ENCODE assay signal across 19 cellular contexts in the genomic region with DNA sequence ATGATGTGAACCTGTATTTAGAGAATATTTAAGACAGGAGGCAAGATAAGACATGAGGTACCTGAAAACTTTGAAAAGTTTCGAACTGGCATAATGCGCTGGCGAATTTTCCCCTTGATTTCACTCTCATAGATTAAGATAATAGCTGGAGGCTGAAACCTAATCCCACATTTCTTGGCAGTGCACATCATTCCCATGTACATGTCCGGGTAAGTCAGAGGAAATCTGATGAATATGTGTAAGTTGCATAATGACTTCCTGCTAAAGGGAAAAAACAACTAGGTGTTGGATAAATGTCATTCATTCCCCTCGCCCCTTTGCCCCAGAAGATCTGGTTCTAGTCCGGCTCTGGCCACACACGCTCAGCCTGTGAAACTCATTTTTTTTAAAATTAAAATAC. TPM values are rescaled to one million over a fixed set of nuclear protein-coding genes. Genes with fewer than 3 reads are reported as not detected.
DNase-seq lines count a peak whose midpoint lies in the region; ATAC-seq, FAIRE-seq and TF ChIP-seq lines count a peak whose summit lies in the region.
"Had no signal": no experiment of that assay in that cellular context is flagged by ENCODE, and none has a peak within 500 bp of the region (broad histone marks: within the 10 kb centered on the region; RNA-seq: fewer than 3 reads in every experiment).

No MANE protein-coding gene starts in this region.

- ATAC-seq in RWPE2 (ENCODE audit: low read depth) (peak; percentile 24; the same call in 2 of the 3 replicates), T-helper 17 cell (no peak)

- POLR2A ChIA-PET in endothelial cell of umbilical vein (lab: Charles Lee), result interaction anchor here (1.0 kb wide), 1 partner anchor 31 kb away, joined by 5 read pairs; a partner anchor contains a TSS

- H3K27ac ChIP-seq in RWPE2 (ENCODE audit: poor library complexity, severe bottlenecking) (peak overlapping the region; percentile 16), endothelial cell of umbilical vein (ENCODE audit: insufficient read depth, low read depth, low read length) (no peak overlapping the region), keratinocyte (ENCODE audit: control insufficient read depth, insufficient read depth, low read length) (no peak overlapping the region)
- H3K27ac ChIP-seq: PC-9, SJSA1 had no signal

- H3K4me1 ChIP-seq in RWPE2 (ENCODE audit: insufficient read depth, poor library complexity, severe bottlenecking) (peaks cover 20% of the 10 kb centered on the region), endothelial cell of umbilical vein (ENCODE audit: control insufficient read depth, extremely low read depth, insufficient read depth, low read length) (peaks cover 7% of the 10 kb centered on the region), keratinocyte (ENCODE audit: control insufficient read depth, extremely low read depth, insufficient read depth, low read length) (peaks cover 27% of the 10 kb centered on the region)

- H3K79me2 ChIP-seq in endothelial cell of umbilical vein (ENCODE audit: control insufficient read depth, insufficient read depth, low read length) (no peaks in the 10 kb centered on the region), keratinocyte (ENCODE audit: control insufficient read depth, insufficient read depth, low read length) (peaks cover 6% of the 10 kb centered on the region)

- DNase-seq in ELR (ENCODE audit: low read depth), result peak; percentile 27
- DNase-seq in RWPE2 (ENCODE audit: low spot score), result no peak
- DNase-seq in endothelial cell of umbilical vein (ENCODE audit: low read depth, low spot score), result peak; percentile 44
- no peak for DNase-seq in keratinocyte (ENCODE audit: low read depth, low spot score)
- no peak for DNase-seq in HuH-7 (ENCODE audit: low spot score)
- no peak for DNase-seq in mesothelial cell of epicardium (ENCODE audit: low spot score in 2 of 2, unreplicated experiment in 2 of 2)
- DNase-seq in T-helper 17 cell, result no peak
- no peak for DNase-seq in SIG-M5 (lab: John Stamatoyannopoulos, UW)
- DNase-seq: C1 segment of cervical spinal cord, DMS 273 treated with DMSO at 0.1 percent for 48 hours, GF-D8, H7, NCI-H1092 treated with DMSO at 0.1 percent for 48 hours, NCI-H146, NCI-H2081 treated with DMSO at 0.1 percent for 48 hours, NCI-H510A treated with DMSO at 0.1 percent for 48 hours, NCI-H82 had no signal

- H3K27me3 ChIP-seq in RWPE2 (ENCODE audit: insufficient read depth, poor library complexity, severe bottlenecking) (no peaks in the 10 kb centered on the region), endothelial cell of umbilical vein (ENCODE audit: control insufficient read depth in 2 of 2, insufficient read depth in 2 of 2, low read length in 2 of 2) (no peaks in the 10 kb centered on the region), keratinocyte (ENCODE audit: control insufficient read depth, extremely low read depth, insufficient read depth, low read length) (no peaks in the 10 kb centered on the region)
- H3K27me3 ChIP-seq: SJSA1 had no signal

- H3K9ac ChIP-seq in endothelial cell of umbilical vein (replicated peaks; ENCODE audit: extremely low read depth, insufficient read depth, low read length) (no peak overlapping the region), keratinocyte (ENCODE audit: control insufficient read depth, extremely low read depth, insufficient read depth, low read length) (no peak overlapping the region)

- H2AFZ ChIP-seq in endothelial cell of umbilical vein (ENCODE audit: low read depth, low read length) (no peak overlapping the region), keratinocyte (ENCODE audit: control insufficient read depth, low read length) (no peak overlapping the region)
- H2AFZ ChIP-seq: PC-9 had no signal

- no peak overlapping the region for H3K4me3 ChIP-seq in RWPE2 (ENCODE audit: severe bottlenecking)
- H3K4me3 ChIP-seq in endothelial cell of umbilical vein (replicated peaks in 1 of 3; ENCODE audit: insufficient read depth in 1 of 3, low read depth in 1 of 3, low read length in 3 of 3), result no peak overlapping the region
- peak overlapping the region in 2 of 3 experiments; percentile 3 to 9 for H3K4me3 ChIP-seq in keratinocyte (ENCODE audit: control insufficient read depth in 2 of 3, extremely low read depth in 1 of 3, insufficient read depth in 2 of 3, low read depth in 1 of 3, low read length in 3 of 3)
- H3K4me3 ChIP-seq: PC-9, SJSA1 had no signal

- no peaks in the 10 kb centered on the region for H3K9me3 Mint-ChIP-seq in mesothelial cell of epicardium

- intact Hi-C loops in endothelial cell of umbilical vein (cut with micrococcal nuclease), result no loop called here

- BruUV-seq in endothelial cell of umbilical vein (replicated peaks; lab: Mats Ljungman, UMichigan), result no TSS peak

- dilution Hi-C loops in endothelial cell of umbilical vein (cut with MboI; ENCODE audit: extremely low pct_ligation_motif_present, low sequenced_read_pairs) (no loop called here), keratinocyte (cut with MboI; ENCODE audit: extremely low pct_ligation_motif_present, low sequenced_read_pairs) (no loop called here)

- CTCF ChIA-PET in endothelial cell of umbilical vein (lab: Charles Lee), result interaction anchor here (1.0 to 3.1 kb wide), 5 partner anchors 9 to 135 kb away, joined by 3 to 11 read pairs (median 4); no protein-coding TSS in a partner anchor

- no peak for TF ChIP-seq CTCF in RWPE2 (IDR thresholded peaks at IDR 0.05; ENCODE audit: poor library complexity, severe bottlenecking)
- no peak for TF ChIP-seq CTCF in endothelial cell of umbilical vein (IDR thresholded peaks at IDR 0.05; ENCODE audit: extremely low read depth in 1 of 2, insufficient read depth in 1 of 2, low read depth in 1 of 2, low read length in 2 of 2)
- no peak for TF ChIP-seq CTCF in keratinocyte (optimal IDR thresholded peaks at IDR 0.05 in 1 of 3, IDR thresholded peaks at IDR 0.05 in 1 of 3, conservative IDR thresholded peaks at IDR 0.05 in 1 of 3; ENCODE audit: extremely low read depth in 1 of 3, insufficient read depth in 2 of 3, low read length in 3 of 3)
- no peak for TF ChIP-seq CTCF in mesothelial cell of epicardium (IDR thresholded peaks at IDR 0.05; ENCODE audit: unreplicated experiment)

- FAIRE-seq in endothelial cell of umbilical vein (lab: Jason Lieb, UNC) (peak; percentile 79), keratinocyte (lab: Jason Lieb, UNC) (peak; percentile 83)

- no peak overlapping the region for H3K27ac Mint-ChIP-seq in mesothelial cell of epicardium
- no peak overlapping the region for H3K27ac Mint-ChIP-seq in T-helper 17 cell

- H4K20me1 ChIP-seq in endothelial cell of umbilical vein (replicated peaks; ENCODE audit: control insufficient read depth, extremely low read depth, insufficient read depth, low read length) (no peaks in the 10 kb centered on the region), keratinocyte (ENCODE audit: control insufficient read depth, extremely low read depth, insufficient read depth, low read length) (no peaks in the 10 kb centered on the region)

- TF ChIP-seq POLR2A in endothelial cell of umbilical vein (IDR thresholded peaks at IDR 0.05; ENCODE audit: low read depth, low read length), result no peak

- no peaks in the 10 kb centered on the region for H3K36me3 ChIP-seq in RWPE2 (ENCODE audit: low read depth)
- H3K36me3 ChIP-seq in endothelial cell of umbilical vein (ENCODE audit: control insufficient read depth in 2 of 2, extremely low read depth in 1 of 2, insufficient read depth in 2 of 2, low read length in 2 of 2), result no peaks in the 10 kb centered on the region
- no peaks in the 10 kb centered on the region for H3K36me3 ChIP-seq in keratinocyte (ENCODE audit: control insufficient read depth in 2 of 2, extremely low read depth in 1 of 2, insufficient read depth in 2 of 2, low read length in 2 of 2)

- peaks cover 14% of the 10 kb centered on the region for H3K4me1 Mint-ChIP-seq in mesothelial cell of epicardium
- peaks cover 20% of the 10 kb centered on the region for H3K4me1 Mint-ChIP-seq in T-helper 17 cell

- no peak overlapping the region for H3K4me2 ChIP-seq in endothelial cell of umbilical vein (ENCODE audit: insufficient read depth, low read length)
- H3K4me2 ChIP-seq in keratinocyte (ENCODE audit: control insufficient read depth, extremely low read depth, insufficient read depth, low read depth, low read length), result peak overlapping the region; percentile 75
- H3K4me2 ChIP-seq: PC-9 had no signal

- H3K4me3 Mint-ChIP-seq in mesothelial cell of epicardium, result no peak overlapping the region
- H3K4me3 Mint-ChIP-seq in T-helper 17 cell, result no peak overlapping the region

- no peaks in the 10 kb centered on the region for H3K36me3 Mint-ChIP-seq in mesothelial cell of epicardium
- no peaks in the 10 kb centered on the region for H3K36me3 Mint-ChIP-seq in T-helper 17 cell (ENCODE audit: low read depth)

- H3K9me3 ChIP-seq in RWPE2 (ENCODE audit: severe bottlenecking) (no peaks in the 10 kb centered on the region), endothelial cell of umbilical vein (replicated peaks; ENCODE audit: control insufficient read depth, insufficient read depth, low read length) (no peaks in the 10 kb centered on the region), keratinocyte (ENCODE audit: control insufficient read depth, low read depth, low read length) (no peaks in the 10 kb centered on the region), T-helper 17 cell (ENCODE audit: control insufficient read depth, low read length, poor library complexity, severe bottlenecking) (no peaks in the 10 kb centered on the region)
- H3K9me3 ChIP-seq: SJSA1 had no signal

- no peaks in the 10 kb centered on the region for H3K9me1 ChIP-seq in endothelial cell of umbilical vein (replicated peaks; ENCODE audit: control insufficient read depth, extremely low read depth, insufficient read depth, low read length)
- no peaks in the 10 kb centered on the region for H3K9me1 ChIP-seq in keratinocyte (ENCODE audit: control insufficient read depth, extremely low read depth, insufficient read depth, low read length)

- no peaks in the 10 kb centered on the region for H3K27me3 Mint-ChIP-seq in mesothelial cell of epicardium (ENCODE audit: low read depth)
- no peaks in the 10 kb centered on the region for H3K27me3 Mint-ChIP-seq in T-helper 17 cell

RNA-seq across cellular contexts. Expression of a gene that starts 3.6 kb away (rescaled TPM):
- total RNA-seq in endothelial cell of umbilical vein, result 1.2 and 1.6 TPM in 2 replicates
- polyA plus RNA-seq in endothelial cell of umbilical vein, result 0.53 and 0.87 TPM in 2 replicates
- polyA plus RNA-seq in endothelial cell of umbilical vein (2011; cell fraction: cytosol; rRNA removed), result 1.3 TPM in 2 replicates
- 0.18 and 0.25 TPM in 2 replicates for polyA plus RNA-seq in endothelial cell of umbilical vein (2011; cell fraction: nucleus; rRNA removed)
- 1.1 and 1.4 TPM in 2 replicates for polyA plus RNA-seq in endothelial cell of umbilical vein (2012)
- polyA minus RNA-seq in endothelial cell of umbilical vein, result 0.63 and 0.68 TPM in 2 replicates
- 0.82 TPM for polyA minus RNA-seq in endothelial cell of umbilical vein (2011; cell fraction: cytosol; rRNA and poly(A)+ RNA removed)
- polyA minus RNA-seq in endothelial cell of umbilical vein (2011; cell fraction: nucleus; rRNA and poly(A)+ RNA removed), result 0.24 TPM in 1 of 2 replicates, not detected in the other
- 1.4 to 3.1 TPM (median 2.3 TPM) in 3 replicates for polyA plus RNA-seq in keratinocyte
- 1.2 TPM for polyA plus RNA-seq in keratinocyte (2011; ENCODE audit: low read depth)
- 2.0 and 2.2 TPM in 2 replicates for polyA plus RNA-seq in keratinocyte (2011; cell fraction: cytosol; rRNA removed)
- polyA plus RNA-seq in keratinocyte (2011; cell fraction: nucleus; rRNA removed), result 0.88 and 1.3 TPM in 2 replicates
- polyA plus RNA-seq in keratinocyte (2012; ENCODE audit: low replicate concordance), result 0.96 and 1.6 TPM in 2 replicates
- 0.77 to 1.0 TPM in 2 of 3 replicates, not detected in the other for polyA minus RNA-seq in keratinocyte
- 1.5 TPM for polyA minus RNA-seq in keratinocyte (2011; cell fraction: cytosol; rRNA and poly(A)+ RNA removed)
- polyA minus RNA-seq in keratinocyte (2011; cell fraction: nucleus; rRNA and poly(A)+ RNA removed), result 0.21 and 0.62 TPM in 2 replicates
- 2.1 to 2.5 TPM (median 2.1 TPM) in 3 replicates for total RNA-seq in mesothelial cell of epicardium
- 1 to 10 TPM; 1.4 to 2.1 TPM for total RNA-seq in T-helper 17 cell

RNA-seq across cellular contexts. Expression of a gene that starts 3.7 kb away (rescaled TPM):
- total RNA-seq in endothelial cell of umbilical vein (12.4 and 14.0 TPM in 2 replicates), mesothelial cell of epicardium (24.8 to 26.4 TPM (median 25.9 TPM) in 3 replicates), T-helper 17 cell (10 to 100 TPM; 18.0 to 19.7 TPM)
- polyA plus RNA-seq in endothelial cell of umbilical vein (6.6 and 9.2 TPM in 2 replicates), keratinocyte (17.2 to 25.0 TPM (median 19.0 TPM) in 3 replicates)
- 7.6 and 8.3 TPM in 2 replicates for polyA plus RNA-seq in endothelial cell of umbilical vein (2011; cell fraction: cytosol; rRNA removed)
- 2.7 and 5.3 TPM in 2 replicates for polyA plus RNA-seq in endothelial cell of umbilical vein (2011; cell fraction: nucleus; rRNA removed)
- polyA plus RNA-seq in endothelial cell of umbilical vein (2012), result 9.3 and 9.7 TPM in 2 replicates
- polyA minus RNA-seq in endothelial cell of umbilical vein (8.7 and 12.5 TPM in 2 replicates), keratinocyte (7.9 to 21.6 TPM (median 11.1 TPM) in 3 replicates)
- 14.3 TPM for polyA minus RNA-seq in endothelial cell of umbilical vein (2011; cell fraction: cytosol; rRNA and poly(A)+ RNA removed)
- 2.2 and 3.6 TPM in 2 replicates for polyA minus RNA-seq in endothelial cell of umbilical vein (2011; cell fraction: nucleus; rRNA and poly(A)+ RNA removed)
- 11.6 TPM for polyA plus RNA-seq in keratinocyte (2011; ENCODE audit: low read depth)
- 16.5 and 26.0 TPM in 2 replicates for polyA plus RNA-seq in keratinocyte (2011; cell fraction: cytosol; rRNA removed)
- polyA plus RNA-seq in keratinocyte (2011; cell fraction: nucleus; rRNA removed), result 13.3 and 14.2 TPM in 2 replicates
- polyA plus RNA-seq in keratinocyte (2012; ENCODE audit: low replicate concordance), result 15.5 and 16.7 TPM in 2 replicates
- 16.3 TPM for polyA minus RNA-seq in keratinocyte (2011; cell fraction: cytosol; rRNA and poly(A)+ RNA removed)
- 6.2 and 11.6 TPM in 2 replicates for polyA minus RNA-seq in keratinocyte (2011; cell fraction: nucleus; rRNA and poly(A)+ RNA removed)

RNA-seq across cellular contexts. Expression of a gene that starts 31.2 kb away (rescaled TPM):
- total RNA-seq in endothelial cell of umbilical vein (85.8 and 98.9 TPM in 2 replicates), mesothelial cell of epicardium (52.0 to 53.1 TPM (median 52.8 TPM) in 3 replicates), T-helper 17 cell (10 to 100 TPM; 70.6 to 80.0 TPM)
- polyA plus RNA-seq in endothelial cell of umbilical vein (17.6 and 22.6 TPM in 2 replicates), keratinocyte (37.2 to 59.4 TPM (median 52.3 TPM) in 3 replicates)
- polyA plus RNA-seq in endothelial cell of umbilical vein (2011; cell fraction: cytosol; rRNA removed), result 38.8 and 42.1 TPM in 2 replicates
- 20.8 and 25.0 TPM in 2 replicates for polyA plus RNA-seq in endothelial cell of umbilical vein (2011; cell fraction: nucleus; rRNA removed)
- 70.0 and 83.0 TPM in 2 replicates for polyA plus RNA-seq in endothelial cell of umbilical vein (2012)
- polyA minus RNA-seq in endothelial cell of umbilical vein (93.4 and 135 TPM in 2 replicates), keratinocyte (72.5 to 135 TPM (median 133 TPM) in 3 replicates)
- 67.2 TPM for polyA minus RNA-seq in endothelial cell of umbilical vein (2011; cell fraction: cytosol; rRNA and poly(A)+ RNA removed)
- polyA minus RNA-seq in endothelial cell of umbilical vein (2011; cell fraction: nucleus; rRNA and poly(A)+ RNA removed), result 19.3 and 28.9 TPM in 2 replicates
- polyA plus RNA-seq in keratinocyte (2011; ENCODE audit: low read depth), result 38.4 TPM
- 51.8 and 77.0 TPM in 2 replicates for polyA plus RNA-seq in keratinocyte (2011; cell fraction: cytosol; rRNA removed)
- polyA plus RNA-seq in keratinocyte (2011; cell fraction: nucleus; rRNA removed), result 51.8 and 58.4 TPM in 2 replicates
- polyA plus RNA-seq in keratinocyte (2012; ENCODE audit: low replicate concordance), result 43.4 and 75.9 TPM in 2 replicates
- 96.3 TPM for polyA minus RNA-seq in keratinocyte (2011; cell fraction: cytosol; rRNA and poly(A)+ RNA removed)
- 51.2 and 113 TPM in 2 replicates for polyA minus RNA-seq in keratinocyte (2011; cell fraction: nucleus; rRNA and poly(A)+ RNA removed)

Comparison
In these comparisons a context has a peak if more than half of its experiments do, and no peak if none do; other contexts are left out.
1. DNase-seq: peak in ELR (single experiment) and endothelial cell of umbilical vein (single experiment); none in RWPE2 (single experiment), keratinocyte (single experiment), HuH-7 (single experiment), mesothelial cell of epicardium (0 of 2), T-helper 17 cell (0 of 3) and SIG-M5 (single experiment).
2. H3K4me3 ChIP-seq: peak in keratinocyte (2 of 3); none in RWPE2 (single experiment) and endothelial cell of umbilical vein (0 of 3).